ENCODE assay signal across 10 cellular contexts in genomic region chr10:104297697-104298660, GRCh38. TPM values are rescaled to one million over a fixed set of nuclear protein-coding genes. Genes with fewer than 3 reads are reported as not detected.
DNase-seq lines count a peak whose midpoint lies in the region; ATAC-seq and TF ChIP-seq lines count a peak whose summit lies in the region.
"Had no signal": no experiment of that assay in that cellular context is flagged by ENCODE, and none has a peak within 500 bp of the region (broad histone marks: within the 10 kb centered on the region; RNA-seq: fewer than 3 reads in every experiment).

No MANE protein-coding gene starts in this region.

- no peak overlapping the region for H3K27ac Mint-ChIP-seq in activated T-cell treated with anti-CD3 and anti-CD28 coated beads, Interleukin-2, amount 50 U/mL, for 24 hours

- ATAC-seq in GM21529 (IDR thresholded peaks at IDR 0.05; ENCODE audit: unreplicated experiment): peak; percentile 42
- ATAC-seq in HG02678 (IDR thresholded peaks at IDR 0.05; ENCODE audit: unreplicated experiment): no peak
- no peak for ATAC-seq in left lung
- no peak for ATAC-seq in HG02571 (IDR thresholded peaks at IDR 0.05; ENCODE audit: unreplicated experiment)

- no peak overlapping the region for H3K4me3 Mint-ChIP-seq in activated T-cell treated with anti-CD3 and anti-CD28 coated beads, Interleukin-2, amount 50 U/mL, for 24 hours
- H3K4me3 Mint-ChIP-seq: T-helper 1 cell treated with Interleukin-12 subunit alpha and Interleukin-12 subunit beta and Interleukin-4 antibody, amounts not matched to agents 30 μg/mL and 1 μg/mL, for 36 hours had no signal

- TF ChIP-seq EP300 in stomach (IDR thresholded peaks at IDR 0.05): no peak

- H3K36me3 ChIP-seq in left lung (no peaks in the 10 kb centered on the region), stomach (no peaks in the 10 kb centered on the region)

- no peaks in the 10 kb centered on the region for H3K9me3 ChIP-seq in left lung
- H3K9me3 ChIP-seq in stomach: no peaks in the 10 kb centered on the region
- H3K9me3 ChIP-seq: suprapubic skin had no signal

- H3K27me3 Mint-ChIP-seq in activated T-cell treated with anti-CD3 and anti-CD28 coated beads, Interleukin-2, amount 50 U/mL, for 24 hours: no peaks in the 10 kb centered on the region

- H3K27ac ChIP-seq in left lung: peak overlapping the region in 1 of 2 donors; percentile 67
- H3K27ac ChIP-seq in stomach: no peak overlapping the region
- H3K27ac ChIP-seq: suprapubic skin had no signal

- 70 to 74% (median 71%) methylated on average over 17 of the region's 17 CpGs for WGBS in stomach, 5 donors

- H3K36me3 Mint-ChIP-seq in activated T-cell treated with anti-CD3 and anti-CD28 coated beads, Interleukin-2, amount 50 U/mL, for 24 hours (ENCODE audit: low read depth): no peaks in the 10 kb centered on the region

- peaks cover 8% of the 10 kb centered on the region for H3K9me3 Mint-ChIP-seq in activated T-cell treated with anti-CD3 and anti-CD28 coated beads, Interleukin-2, amount 50 U/mL, for 24 hours

- TF ChIP-seq POLR2A in stomach (IDR thresholded peaks at IDR 0.05): no peak

- H3K4me1 Mint-ChIP-seq in activated T-cell treated with anti-CD3 and anti-CD28 coated beads, Interleukin-2, amount 50 U/mL, for 24 hours (ENCODE audit: low read depth): peaks cover 32% of the 10 kb centered on the region

- DNase-seq in AG09309 (ENCODE audit: low read depth) (peak; percentile 20), iPS-NIHi7 (ENCODE audit: extremely low spot score) (peak; percentile 83), left lung (no peak), stomach (no peak)
- peak; percentile 52 for DNase-seq in activated T-cell treated with anti-CD3 and anti-CD28 coated beads, Interleukin-2, amount 50 U/mL, for 24 hours

- H3K4me3 ChIP-seq in AG09309 (ENCODE audit: control insufficient read depth, low read depth, low read length) (no peak overlapping the region), left lung (no peak overlapping the region), stomach (no peak overlapping the region)
- H3K4me3 ChIP-seq: suprapubic skin had no signal

- peak; percentile 72 for TF ChIP-seq CTCF in AG09309 (IDR thresholded peaks at IDR 0.05; ENCODE audit: control insufficient read depth, insufficient read depth, low read depth, low read length, missing control alignments)
- peak in 1 of 2 donors; percentile 14 for TF ChIP-seq CTCF in left lung (IDR thresholded peaks at IDR 0.05)
- no peak for TF ChIP-seq CTCF in stomach (IDR thresholded peaks at IDR 0.05)

- intact Hi-C loops in left lung (cut with DNase I): loop anchor here in 1 of 2 donors (5.0 kb wide), 1 partner anchor 54 kb away; the partner anchor contains the start of gene CFAP58
- intact Hi-C loops in stomach (cut with DNase I; ENCODE audit: low total_unique reads): no loop called here

- H3K4me1 ChIP-seq in left lung (peaks cover 6 to 22% of the 10 kb centered on the region in 2 donors), stomach (peaks cover 0 to 21% (median 16%) of the 10 kb centered on the region in 4 donors)

- no peaks in the 10 kb centered on the region for H3K27me3 ChIP-seq in left lung
- no peaks in the 10 kb centered on the region for H3K27me3 ChIP-seq in stomach
- H3K27me3 ChIP-seq: suprapubic skin had no signal

RNA-seq across cellular contexts. Expression of gene GSTO2, which starts 29.0 kb away (rescaled TPM):
- total RNA-seq in left lung (10 to 100 TPM in 1 of 2 donors, 1 to 10 TPM in 1; 9.5 to 13.4 TPM), stomach (10 to 100 TPM in 1 of 5 donors, 1 to 10 TPM in 2, under 1 TPM in 2; under 0.01 to 13.4 (median 5.7) TPM)
- 10 to 100 TPM; 22.1 to 26.6 (median 23.7) TPM for polyA plus RNA-seq in stomach

RNA-seq across cellular contexts. Expression of gene ITPRIP, which starts 40.3 kb away (rescaled TPM):
- 10 to 100 TPM; 27.7 to 29.2 TPM for total RNA-seq in left lung
- total RNA-seq in stomach: 10 to 100 TPM in 2 of 5 donors, 1 to 10 TPM in 3; 1.7 to 13.5 (median 9.2) TPM
- 10 to 100 TPM in 1 of 3 donors, 1 to 10 TPM in 2; 2.9 to 12.3 (median 4.6) TPM for polyA plus RNA-seq in stomach

RNA-seq across cellular contexts. Expression of gene GSTO1, which starts 43.3 kb away (rescaled TPM):
- total RNA-seq in left lung: 100 to 1,000 TPM; 106 to 157 TPM
- total RNA-seq in stomach: 10 to 100 TPM in 4 of 5 donors, 1 to 10 TPM in 1; 9.8 to 81.3 (median 40.8) TPM
- polyA plus RNA-seq in stomach: 100 to 1,000 TPM; 123 to 192 (median 159) TPM

RNA-seq across cellular contexts. Expression of gene CFAP58, which starts 55.7 kb away (rescaled TPM):
- under 1 TPM; 0.29 to 0.79 TPM for total RNA-seq in left lung
- total RNA-seq in stomach: under 1 TPM in 2 of 5 donors, not detected in 3; 0.18 to 0.58 TPM
- under 1 TPM; 0.12 to 0.31 (median 0.20) TPM for polyA plus RNA-seq in stomach

Comparison
In these comparisons a context has a peak if more than half of its experiments do, and no peak if none do; other contexts are left out.
1. DNase-seq: peak in AG09309 (single experiment), activated T-cell treated with anti-CD3 and anti-CD28 coated beads, Interleukin-2, amount 50 U/mL, for 24 hours (single experiment) and iPS-NIHi7 (single experiment); none in left lung (0 of 2) and stomach (single experiment).